In genomic region chr18:13410471-13410870, GRCh38 we compare ENCODE assay signal across 18 cellular contexts.
"Had no signal": no experiment of that assay in that cellular context is flagged by ENCODE, and none has a peak within 500 bp of the region (broad histone marks: within the 10 kb centered on the region; RNA-seq: fewer than 3 reads in every experiment).

No MANE protein-coding gene starts in this region.

- H3K4me3 ChIP-seq: esophagus muscularis mucosa, gastroesophageal sphincter, heart left ventricle, hepatocyte, left lung, lower lobe of right lung had no signal

- H3K9me3 ChIP-seq: lower lobe of right lung had no signal

- H3K36me3 ChIP-seq: left lung, lower lobe of right lung had no signal

- H3K79me2 ChIP-seq: hepatocyte had no signal

- H2AFZ ChIP-seq: hepatocyte had no signal

- ATAC-seq: effector memory CD8-positive, alpha-beta T cell; foreskin keratinocyte; gastroesophageal sphincter; heart left ventricle; left lung; left ventricle myocardium superior; lower lobe of right lung; naive thymus-derived CD4-positive, alpha-beta T cell had no signal

- H3K4me1 ChIP-seq: foreskin keratinocyte, left lung, lower lobe of right lung had no signal

- H3K27ac ChIP-seq: esophagus muscularis mucosa, foreskin keratinocyte, gastroesophageal sphincter, heart left ventricle, hepatocyte, left lung, lower lobe of right lung had no signal

- DNase-seq: cortex of kidney; effector CD8-positive, alpha-beta T cell; effector memory CD8-positive, alpha-beta T cell; foreskin keratinocyte; heart left ventricle; hypothalamus; immature natural killer cell; islet precursor cell; kidney; kidney glomerular epithelial cell; left lung; left ventricle myocardium superior; lower lobe of right lung; mesenchymal stem cell; naive thymus-derived CD4-positive, alpha-beta T cell had no signal

- H3K27me3 ChIP-seq: esophagus muscularis mucosa, foreskin keratinocyte, gastroesophageal sphincter, heart left ventricle, hepatocyte, left lung had no signal

- H3K4me2 ChIP-seq: hepatocyte had no signal
